In genomic region chr21:31457675-31458074, GRCh38 we compare ENCODE assay signal across 1 cellular context.
TF ChIP-seq lines count a peak whose summit lies in the region.

No MANE protein-coding gene starts in this region.

TF ChIP-seq in H1, 55 proteins besides CTCF, POLR2A, EP300 and RAD21 (continued from another document):
- TF ChIP-seq CHD7 (IDR thresholded peaks at IDR 0.05; ENCODE audit: insufficient replicate concordance, low read length) (no peak), NRF1 (IDR thresholded peaks at IDR 0.05; ENCODE audit: low read depth, low read length) (no peak), KDM4A (IDR thresholded peaks at IDR 0.05; ENCODE audit: low read depth, low read length, severe bottlenecking) (no peak), CHD2 (IDR thresholded peaks at IDR 0.05; ENCODE audit: low read length) (no peak), ATF3 (IDR thresholded peaks at IDR 0.05; ENCODE audit: insufficient read depth, low read depth, low read length) (no peak), FOSL1 (IDR thresholded peaks at IDR 0.05; ENCODE audit: insufficient read depth, low read depth, low read length) (no peak)
